In genomic region chr6:16253399-16254144, GRCh38 we compare ENCODE assay signal across 23 cellular contexts.
"Had no signal": no experiment of that assay in that cellular context is flagged by ENCODE, and none has a peak within 500 bp of the region (broad histone marks: within the 10 kb centered on the region; RNA-seq: fewer than 3 reads in every experiment).

No MANE protein-coding gene starts in this region.

- H3K4me3 ChIP-seq: SJSA1, SK-N-MC had no signal

- H3K4me1 ChIP-seq: SJSA1 had no signal

- H3K4me3 Mint-ChIP-seq: IgD-negative memory B cell had no signal

- DNase-seq: KBM-7, MV-4-11, NCI-H1048, NCI-H1105, NCI-H1417, NCI-H1436 treated with DMSO at 0.1 percent for 48 hours, NCI-H1694 treated with DMSO at 0.1 percent for 48 hours, NCI-H1930, NCI-H2081, NCI-H2107, NCI-H2227 treated with DMSO at 0.1 percent for 48 hours, NCI-H446, NCI-H510A, NCI-H524 treated with DMSO at 0.1 percent for 48 hours, NCI-H69, NCI-H774, Right ventricle myocardium superior, RPMI8226, SIG-M5 had no signal

- H3K4me1 Mint-ChIP-seq: IgD-negative memory B cell had no signal

- H3K36me3 Mint-ChIP-seq: IgD-negative memory B cell had no signal

- H3K27ac ChIP-seq: HL-60, SJSA1, SK-N-MC had no signal

- H3K27me3 ChIP-seq: SJSA1 had no signal

- H3K27ac Mint-ChIP-seq: IgD-negative memory B cell had no signal
